ENCODE assay signal across 1 cellular context in the genomic region with DNA sequence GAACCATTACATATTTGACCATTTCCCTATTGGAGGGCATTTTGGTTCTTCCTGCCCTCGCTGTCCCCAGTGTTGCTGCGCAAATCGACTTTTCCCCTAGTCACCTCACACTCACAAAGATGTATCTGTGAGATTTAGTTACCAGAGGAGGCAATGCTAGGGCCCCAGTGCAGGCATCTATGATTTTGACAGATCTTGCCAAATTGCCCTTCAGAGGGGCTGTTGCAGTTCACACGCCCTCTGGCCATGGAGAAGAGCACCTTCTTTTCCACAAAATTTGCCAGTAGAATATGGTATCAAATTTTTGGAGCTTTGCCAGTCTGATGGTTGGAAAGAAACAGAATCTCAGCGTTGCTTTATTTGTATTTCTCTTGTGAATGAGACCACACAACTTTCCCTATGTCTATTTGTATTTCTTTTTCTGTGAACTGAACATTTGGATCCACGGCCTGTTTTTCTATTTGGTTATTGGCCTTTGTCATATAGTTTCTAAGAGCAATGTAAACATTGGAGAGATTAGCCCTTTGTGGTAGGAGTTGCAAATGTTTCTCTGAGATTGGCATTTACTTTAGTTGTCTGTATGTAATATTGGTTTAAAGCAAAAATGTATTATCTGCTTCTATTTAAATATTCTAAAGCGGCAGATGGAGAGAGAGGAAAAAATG.
TF ChIP-seq lines count a peak whose summit lies in the region.

No MANE protein-coding gene starts in this region.

TF ChIP-seq in HepG2, 621 proteins besides CTCF, POLR2A, EP300 and RAD21 (continued from another document and continues in another):
- TF ChIP-seq ZNF512B (CRISPR knock-in tag; IDR thresholded peaks at IDR 0.05; ENCODE audit: borderline replicate concordance) (no peak), ZZZ3 (CRISPR knock-in tag; IDR thresholded peaks at IDR 0.05; ENCODE audit: borderline replicate concordance) (no peak), PHF5A (CRISPR knock-in tag; IDR thresholded peaks at IDR 0.05; ENCODE audit: low read depth, unreplicated experiment) (no peak), EED (CRISPR knock-in tag; IDR thresholded peaks at IDR 0.05) (no peak), RBM22 (optimal IDR thresholded peaks at IDR 0.05; ENCODE audit: low read length) (no peak), TERF1 (CRISPR knock-in tag; IDR thresholded peaks at IDR 0.05) (no peak), REXO4 (CRISPR knock-in tag; IDR thresholded peaks at IDR 0.05; ENCODE audit: borderline replicate concordance) (no peak), NCOA1 (CRISPR knock-in tag; IDR thresholded peaks at IDR 0.05) (no peak), DRAP1 (CRISPR knock-in tag; IDR thresholded peaks at IDR 0.05) (no peak), MBNL3 (CRISPR knock-in tag; conservative IDR thresholded peaks at IDR 0.05) (no peak), ZNF709 (CRISPR knock-in tag; IDR thresholded peaks at IDR 0.05) (no peak), SAFB2 (CRISPR knock-in tag; IDR thresholded peaks at IDR 0.05; ENCODE audit: borderline replicate concordance, low read depth) (no peak), ZNF232 (CRISPR knock-in tag; IDR thresholded peaks at IDR 0.05; ENCODE audit: borderline replicate concordance) (no peak), XRCC5 (optimal IDR thresholded peaks at IDR 0.05; ENCODE audit: low read length) (no peak), STAT6 (CRISPR knock-in tag; IDR thresholded peaks at IDR 0.05; ENCODE audit: borderline replicate concordance) (no peak), THYN1 (CRISPR knock-in tag; IDR thresholded peaks at IDR 0.05; ENCODE audit: borderline replicate concordance, low read depth) (no peak), ZNF558 (CRISPR knock-in tag; IDR thresholded peaks at IDR 0.05; ENCODE audit: borderline replicate concordance) (no peak), NCOR1 (IDR thresholded peaks at IDR 0.05; ENCODE audit: borderline replicate concordance, low read length) (peak; percentile 46; the same call in 1 of the 2 replicates), GFI1 (CRISPR knock-in tag; IDR thresholded peaks at IDR 0.05; ENCODE audit: borderline replicate concordance) (peak; percentile 92), ZNF18 (CRISPR knock-in tag; IDR thresholded peaks at IDR 0.05; ENCODE audit: insufficient replicate concordance) (no peak), BHLHE40 (IDR thresholded peaks at IDR 0.05; ENCODE audit: low read length) (no peak), HIC2 (CRISPR knock-in tag; IDR thresholded peaks at IDR 0.05; ENCODE audit: low read depth) (no peak), ZNF264 (CRISPR knock-in tag; IDR thresholded peaks at IDR 0.05) (no peak), ZNF20 (CRISPR knock-in tag; IDR thresholded peaks at IDR 0.05) (no peak)
- TF ChIP-seq, protein P1, sequence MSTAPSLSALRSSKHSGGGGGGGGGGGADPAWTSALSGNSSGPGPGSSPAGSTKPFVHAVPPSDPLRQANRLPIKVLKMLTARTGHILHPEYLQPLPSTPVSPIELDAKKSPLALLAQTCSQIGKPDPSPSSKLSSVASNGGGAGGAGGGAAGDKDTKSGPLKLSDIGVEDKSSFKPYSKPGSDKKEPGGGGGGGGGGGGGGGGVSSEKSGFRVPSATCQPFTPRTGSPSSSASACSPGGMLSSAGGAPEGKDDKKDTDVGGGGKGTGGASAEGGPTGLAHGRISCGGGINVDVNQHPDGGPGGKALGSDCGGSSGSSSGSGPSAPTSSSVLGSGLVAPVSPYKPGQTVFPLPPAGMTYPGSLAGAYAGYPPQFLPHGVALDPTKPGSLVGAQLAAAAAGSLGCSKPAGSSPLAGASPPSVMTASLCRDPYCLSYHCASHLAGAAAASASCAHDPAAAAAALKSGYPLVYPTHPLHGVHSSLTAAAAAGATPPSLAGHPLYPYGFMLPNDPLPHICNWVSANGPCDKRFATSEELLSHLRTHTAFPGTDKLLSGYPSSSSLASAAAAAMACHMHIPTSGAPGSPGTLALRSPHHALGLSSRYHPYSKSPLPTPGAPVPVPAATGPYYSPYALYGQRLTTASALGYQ (CRISPR knock-in tag; IDR thresholded peaks at IDR 0.05): 0 out of 2 replicates have a peak, but pooled peaks have one; percentile 72
- TF ChIP-seq, protein P2, sequence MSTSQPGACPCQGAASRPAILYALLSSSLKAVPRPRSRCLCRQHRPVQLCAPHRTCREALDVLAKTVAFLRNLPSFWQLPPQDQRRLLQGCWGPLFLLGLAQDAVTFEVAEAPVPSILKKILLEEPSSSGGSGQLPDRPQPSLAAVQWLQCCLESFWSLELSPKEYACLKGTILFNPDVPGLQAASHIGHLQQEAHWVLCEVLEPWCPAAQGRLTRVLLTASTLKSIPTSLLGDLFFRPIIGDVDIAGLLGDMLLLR (CRISPR knock-in tag; IDR thresholded peaks at IDR 0.05): no peak
- TF ChIP-seq, protein P3, sequence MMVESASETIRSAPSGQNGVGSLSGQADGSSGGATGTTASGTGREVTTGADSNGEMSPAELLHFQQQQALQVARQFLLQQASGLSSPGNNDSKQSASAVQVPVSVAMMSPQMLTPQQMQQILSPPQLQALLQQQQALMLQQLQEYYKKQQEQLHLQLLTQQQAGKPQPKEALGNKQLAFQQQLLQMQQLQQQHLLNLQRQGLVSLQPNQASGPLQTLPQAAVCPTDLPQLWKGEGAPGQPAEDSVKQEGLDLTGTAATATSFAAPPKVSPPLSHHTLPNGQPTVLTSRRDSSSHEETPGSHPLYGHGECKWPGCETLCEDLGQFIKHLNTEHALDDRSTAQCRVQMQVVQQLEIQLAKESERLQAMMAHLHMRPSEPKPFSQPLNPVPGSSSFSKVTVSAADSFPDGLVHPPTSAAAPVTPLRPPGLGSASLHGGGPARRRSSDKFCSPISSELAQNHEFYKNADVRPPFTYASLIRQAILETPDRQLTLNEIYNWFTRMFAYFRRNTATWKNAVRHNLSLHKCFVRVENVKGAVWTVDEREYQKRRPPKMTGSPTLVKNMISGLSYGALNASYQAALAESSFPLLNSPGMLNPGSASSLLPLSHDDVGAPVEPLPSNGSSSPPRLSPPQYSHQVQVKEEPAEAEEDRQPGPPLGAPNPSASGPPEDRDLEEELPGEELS (CRISPR knock-in tag; IDR thresholded peaks at IDR 0.05): peak; percentile 66
- TF ChIP-seq, protein P4, sequence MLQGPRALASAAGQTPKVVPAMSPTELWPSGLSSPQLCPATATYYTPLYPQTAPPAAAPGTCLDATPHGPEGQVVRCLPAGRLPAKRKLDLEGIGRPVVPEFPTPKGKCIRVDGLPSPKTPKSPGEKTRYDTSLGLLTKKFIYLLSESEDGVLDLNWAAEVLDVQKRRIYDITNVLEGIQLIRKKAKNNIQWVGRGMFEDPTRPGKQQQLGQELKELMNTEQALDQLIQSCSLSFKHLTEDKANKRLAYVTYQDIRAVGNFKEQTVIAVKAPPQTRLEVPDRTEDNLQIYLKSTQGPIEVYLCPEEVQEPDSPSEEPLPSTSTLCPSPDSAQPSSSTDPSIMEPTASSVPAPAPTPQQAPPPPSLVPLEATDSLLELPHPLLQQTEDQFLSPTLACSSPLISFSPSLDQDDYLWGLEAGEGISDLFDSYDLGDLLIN (CRISPR knock-in tag; IDR thresholded peaks at IDR 0.05; ENCODE audit: borderline replicate concordance): no peak
- TF ChIP-seq, protein P5, sequence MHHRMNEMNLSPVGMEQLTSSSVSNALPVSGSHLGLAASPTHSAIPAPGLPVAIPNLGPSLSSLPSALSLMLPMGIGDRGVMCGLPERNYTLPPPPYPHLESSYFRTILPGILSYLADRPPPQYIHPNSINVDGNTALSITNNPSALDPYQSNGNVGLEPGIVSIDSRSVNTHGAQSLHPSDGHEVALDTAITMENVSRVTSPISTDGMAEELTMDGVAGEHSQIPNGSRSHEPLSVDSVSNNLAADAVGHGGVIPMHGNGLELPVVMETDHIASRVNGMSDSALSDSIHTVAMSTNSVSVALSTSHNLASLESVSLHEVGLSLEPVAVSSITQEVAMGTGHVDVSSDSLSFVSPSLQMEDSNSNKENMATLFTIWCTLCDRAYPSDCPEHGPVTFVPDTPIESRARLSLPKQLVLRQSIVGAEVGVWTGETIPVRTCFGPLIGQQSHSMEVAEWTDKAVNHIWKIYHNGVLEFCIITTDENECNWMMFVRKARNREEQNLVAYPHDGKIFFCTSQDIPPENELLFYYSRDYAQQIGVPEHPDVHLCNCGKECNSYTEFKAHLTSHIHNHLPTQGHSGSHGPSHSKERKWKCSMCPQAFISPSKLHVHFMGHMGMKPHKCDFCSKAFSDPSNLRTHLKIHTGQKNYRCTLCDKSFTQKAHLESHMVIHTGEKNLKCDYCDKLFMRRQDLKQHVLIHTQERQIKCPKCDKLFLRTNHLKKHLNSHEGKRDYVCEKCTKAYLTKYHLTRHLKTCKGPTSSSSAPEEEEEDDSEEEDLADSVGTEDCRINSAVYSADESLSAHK (CRISPR knock-in tag; IDR thresholded peaks at IDR 0.05; ENCODE audit: borderline replicate concordance): no peak
- TF ChIP-seq, protein P6, sequence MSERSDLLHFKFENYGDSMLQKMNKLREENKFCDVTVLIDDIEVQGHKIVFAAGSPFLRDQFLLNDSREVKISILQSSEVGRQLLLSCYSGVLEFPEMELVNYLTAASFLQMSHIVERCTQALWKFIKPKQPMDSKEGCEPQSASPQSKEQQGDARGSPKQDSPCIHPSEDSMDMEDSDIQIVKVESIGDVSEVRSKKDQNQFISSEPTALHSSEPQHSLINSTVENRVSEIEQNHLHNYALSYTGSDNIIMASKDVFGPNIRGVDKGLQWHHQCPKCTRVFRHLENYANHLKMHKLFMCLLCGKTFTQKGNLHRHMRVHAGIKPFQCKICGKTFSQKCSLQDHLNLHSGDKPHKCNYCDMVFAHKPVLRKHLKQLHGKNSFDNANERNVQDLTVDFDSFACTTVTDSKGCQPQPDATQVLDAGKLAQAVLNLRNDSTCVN (CRISPR knock-in tag; IDR thresholded peaks at IDR 0.05; ENCODE audit: borderline replicate concordance): no peak
